ENCODE assay signal across 12 cellular contexts in the genomic region with DNA sequence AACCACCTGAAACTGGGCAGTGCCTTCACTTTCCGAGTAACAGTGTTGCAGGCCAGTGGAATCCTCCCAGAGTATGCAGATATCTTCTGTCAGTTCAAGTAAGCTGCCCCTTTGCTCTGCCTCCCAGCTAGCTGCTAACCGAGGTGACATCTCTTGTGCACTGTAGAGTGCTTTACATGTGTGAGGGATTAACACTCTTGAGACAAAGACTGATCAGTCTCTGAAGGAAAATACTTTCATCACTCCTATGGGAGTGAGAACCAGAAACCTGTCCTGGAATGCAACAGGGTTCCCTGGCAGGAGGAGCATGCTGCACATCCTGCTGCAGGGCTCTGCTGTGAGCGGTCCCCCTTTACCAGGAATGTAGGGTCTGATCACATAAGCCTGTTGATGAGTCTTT.
"Had no signal": no experiment of that assay in that cellular context is flagged by ENCODE, and none has a peak within 500 bp of the region (broad histone marks: within the 10 kb centered on the region; RNA-seq: fewer than 3 reads in every experiment).

No MANE protein-coding gene starts in this region.

- H3K4me2 ChIP-seq: SK-N-SH had no signal

- H3K4me1 Mint-ChIP-seq: memory B cell; naive thymus-derived CD8-positive, alpha-beta T cell; stimulated activated naive B cell treated with anti-CD40 and anti-IgM and Interleukin-4, amounts not matched to agents 10 μg/mL and 1 μg/mL and 100 μg/mL, for 72 hours had no signal

- ATAC-seq: esophagus mucosa had no signal

- H3K4me3 ChIP-seq: coronary artery, gastroesophageal sphincter, heart right ventricle, tibial artery had no signal

- H3K27ac Mint-ChIP-seq: activated naive CD8-positive, alpha-beta T cell; activated T-cell treated with anti-CD3 and anti-CD28 coated beads, Interleukin-2, amount 50 U/mL, for 72 hours; memory B cell; stimulated activated naive B cell treated with anti-CD40 and anti-IgM and Interleukin-4, amounts not matched to agents 10 μg/mL and 1 μg/mL and 100 μg/mL, for 72 hours had no signal

- H3K4me3 Mint-ChIP-seq: activated naive CD8-positive, alpha-beta T cell; activated T-cell treated with anti-CD3 and anti-CD28 coated beads, Interleukin-2, amount 50 U/mL, for 72 hours; memory B cell; naive thymus-derived CD8-positive, alpha-beta T cell; stimulated activated naive B cell treated with anti-CD40 and anti-IgM and Interleukin-4, amounts not matched to agents 10 μg/mL and 1 μg/mL and 100 μg/mL, for 72 hours had no signal

- H3K27me3 Mint-ChIP-seq: activated naive CD8-positive, alpha-beta T cell; memory B cell; naive thymus-derived CD8-positive, alpha-beta T cell; stimulated activated naive B cell treated with anti-CD40 and anti-IgM and Interleukin-4, amounts not matched to agents 10 μg/mL and 1 μg/mL and 100 μg/mL, for 72 hours had no signal

- H3K27me3 ChIP-seq: gastroesophageal sphincter, heart right ventricle, tibial artery had no signal

- H3K9ac ChIP-seq: SK-N-SH had no signal

- H3K9me3 Mint-ChIP-seq: activated T-cell treated with anti-CD3 and anti-CD28 coated beads, Interleukin-2, amount 50 U/mL, for 72 hours; memory B cell; naive thymus-derived CD8-positive, alpha-beta T cell; stimulated activated naive B cell treated with anti-CD40 and anti-IgM and Interleukin-4, amounts not matched to agents 10 μg/mL and 1 μg/mL and 100 μg/mL, for 72 hours had no signal

- H3K27ac ChIP-seq: coronary artery, gastroesophageal sphincter, tibial artery had no signal

- FAIRE-seq: urothelium cell line had no signal

- H3K4me1 ChIP-seq: gastroesophageal sphincter, tibial artery had no signal

- H3K9me3 ChIP-seq: gastroesophageal sphincter, heart right ventricle, SK-N-SH, tibial artery had no signal
